In the genomic region with DNA sequence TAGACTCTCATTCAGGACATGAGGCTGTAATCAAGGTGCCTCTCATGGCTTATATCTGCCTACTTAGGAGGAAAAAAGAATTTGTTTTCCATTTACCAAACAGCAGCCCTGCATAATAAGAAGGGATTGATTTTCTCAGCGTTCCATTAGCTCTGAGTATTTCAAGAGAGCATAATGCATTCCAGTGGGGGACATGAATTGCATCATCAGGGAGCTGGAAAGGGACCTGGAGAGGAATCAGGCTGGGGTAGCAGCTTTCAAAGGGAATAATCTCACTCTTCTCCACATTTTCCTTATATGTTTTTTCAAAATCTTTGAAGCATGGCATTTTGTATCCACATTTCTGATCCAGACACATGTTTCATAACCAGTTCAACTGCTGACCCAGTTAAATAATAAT, we compare ENCODE assay signal across 12 cellular contexts.
"Had no signal": no experiment of that assay in that cellular context is flagged by ENCODE, and none has a peak within 500 bp of the region (broad histone marks: within the 10 kb centered on the region; RNA-seq: fewer than 3 reads in every experiment).

No MANE protein-coding gene starts in this region.

- H3K36me3 ChIP-seq: tibial nerve, WERI-Rb-1 had no signal

- H3K4me3 ChIP-seq: skin epidermis, tibial nerve had no signal

- H3K27me3 ChIP-seq: tibial nerve had no signal

- ATAC-seq: right cardiac atrium had no signal

- H3K27ac ChIP-seq: skin epidermis, tibial nerve, WERI-Rb-1 had no signal

- H3K4me1 ChIP-seq: tibial nerve had no signal

- DNase-seq: activated CD4-positive, alpha-beta T cell treated with anti-CD3 and anti-CD28 coated beads for 1 hour; activated CD8-positive, alpha-beta memory T cell treated with anti-CD3 and anti-CD28 coated beads for 24 hours; activated CD8-positive, alpha-beta memory T cell treated with anti-CD3 and anti-CD28 coated beads, Interleukin-2, amount 50 U/mL, for 48 hours; activated gamma-delta T cell; dermis blood vessel endothelial cell; effector memory CD4-positive, alpha-beta T cell; occipital lobe; right cardiac atrium; T-helper 2 cell; WERI-Rb-1 had no signal
